Comparison of ENCODE assay signal across 28 cellular contexts in the genomic region with DNA sequence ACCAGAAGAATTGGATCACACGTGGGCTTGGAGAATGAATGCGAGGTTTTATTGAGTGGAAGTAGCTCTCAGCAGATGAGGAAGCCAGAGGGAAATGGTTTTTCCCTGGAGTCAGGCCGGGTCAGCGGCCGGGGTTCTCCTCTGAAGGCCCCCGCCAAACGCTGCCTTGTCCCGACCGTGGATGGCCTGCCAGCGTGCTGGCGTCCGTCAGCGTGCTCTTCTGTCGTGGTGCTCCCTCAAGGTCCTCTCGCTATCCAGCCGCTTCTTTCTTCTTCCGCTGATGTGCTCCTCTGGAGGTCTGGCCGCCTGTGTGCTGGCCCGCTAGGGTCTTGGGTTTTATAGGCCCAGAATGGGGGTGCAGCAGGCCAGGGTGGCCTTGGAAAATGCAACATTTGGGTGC.
"Had no signal": no experiment of that assay in that cellular context is flagged by ENCODE, and none has a peak within 500 bp of the region (broad histone marks: within the 10 kb centered on the region; RNA-seq: fewer than 3 reads in every experiment).

No MANE protein-coding gene starts in this region.

- H3K27ac Mint-ChIP-seq: dendritic cell treated with granulocyte-macrophage colony-stimulating factor and Interleukin-4, amounts not matched to agents 40 ng/mL and 50 ng/mL, for 4 days; endodermal cell; naive thymus-derived CD8-positive, alpha-beta T cell; nephron progenitor cell; stimulated activated memory B cell treated with anti-CD40 and anti-IgM and Interleukin-4, amounts not matched to agents 10 μg/mL and 1 μg/mL and 100 μg/mL, for 72 hours had no signal

- H3K27me3 ChIP-seq: gastrocnemius medialis, left lung, ovary, spleen, tibial nerve, upper lobe of left lung, uterus had no signal

- H3K36me3 ChIP-seq: gastrocnemius medialis, left lung, ovary, spleen, thoracic aorta, tibial nerve, upper lobe of left lung, uterus had no signal

- H3K9me3 ChIP-seq: gastrocnemius medialis, left lung, ovary, psoas muscle, thoracic aorta, tibial nerve, uterus had no signal

- H3K36me3 Mint-ChIP-seq: naive thymus-derived CD8-positive, alpha-beta T cell; stimulated activated memory B cell treated with anti-CD40 and anti-IgM and Interleukin-4, amounts not matched to agents 10 μg/mL and 1 μg/mL and 100 μg/mL, for 72 hours had no signal

- ATAC-seq: esophagus mucosa; gastrocnemius medialis; left cardiac atrium; left lung; naive thymus-derived CD8-positive, alpha-beta T cell; psoas muscle; right cardiac atrium; stimulated activated memory B cell treated with anti-CD40 and anti-IgM and Interleukin-4, amounts not matched to agents 10 μg/mL and 1 μg/mL and 100 μg/mL, for 72 hours; stimulated activated naive CD8-positive, alpha-beta T cell treated with anti-CD3 and anti-CD28 coated beads, Interleukin-15, Interleukin-2, amounts not matched to agents 100 U/mL and 50 U/mL, for 24 hours had no signal

- H3K4me3 Mint-ChIP-seq: dendritic cell treated with granulocyte-macrophage colony-stimulating factor and Interleukin-4, amounts not matched to agents 40 ng/mL and 50 ng/mL, for 4 days; endodermal cell; naive thymus-derived CD8-positive, alpha-beta T cell; nephron progenitor cell; stimulated activated memory B cell treated with anti-CD40 and anti-IgM and Interleukin-4, amounts not matched to agents 10 μg/mL and 1 μg/mL and 100 μg/mL, for 72 hours had no signal

- H3K27me3 Mint-ChIP-seq: dendritic cell treated with granulocyte-macrophage colony-stimulating factor and Interleukin-4, amounts not matched to agents 40 ng/mL and 50 ng/mL, for 4 days; naive thymus-derived CD8-positive, alpha-beta T cell; stimulated activated memory B cell treated with anti-CD40 and anti-IgM and Interleukin-4, amounts not matched to agents 10 μg/mL and 1 μg/mL and 100 μg/mL, for 72 hours had no signal

- H3K9me3 Mint-ChIP-seq: dendritic cell treated with granulocyte-macrophage colony-stimulating factor and Interleukin-4, amounts not matched to agents 40 ng/mL and 50 ng/mL, for 4 days; endodermal cell; nephron progenitor cell had no signal

- H3K27ac ChIP-seq: epithelial cell of prostate, gastrocnemius medialis, left lung, ovary, psoas muscle, skin epidermis, spleen, thoracic aorta, tibial nerve, upper lobe of left lung, uterus had no signal

- H3K4me3 ChIP-seq: gastrocnemius medialis, left lung, ovary, psoas muscle, skin epidermis, spleen, thoracic aorta, tibial nerve, upper lobe of left lung, uterus had no signal

- H3K4me1 Mint-ChIP-seq: endodermal cell; naive thymus-derived CD8-positive, alpha-beta T cell; nephron progenitor cell; stimulated activated memory B cell treated with anti-CD40 and anti-IgM and Interleukin-4, amounts not matched to agents 10 μg/mL and 1 μg/mL and 100 μg/mL, for 72 hours had no signal

- H3K4me1 ChIP-seq: gastrocnemius medialis, left lung, psoas muscle, spleen, tibial nerve, upper lobe of left lung, uterus had no signal

- FAIRE-seq: colon had no signal

- DNase-seq: effector CD8-positive, alpha-beta T cell; endodermal cell; foreskin fibroblast; gastrocnemius medialis; head of caudate nucleus; left cardiac atrium; left lung; mesendoderm; naive thymus-derived CD8-positive, alpha-beta T cell; nephron progenitor cell; occipital lobe; ovary; psoas muscle; spleen; stimulated activated CD4-positive, alpha-beta T cell treated with anti-CD3 and anti-CD28 coated beads, Interleukin-4, amount 100 ng/mL, for 4 hours; stimulated activated naive CD8-positive, alpha-beta T cell treated with anti-CD3 and anti-CD28 coated beads, Interleukin-15, Interleukin-2, amounts not matched to agents 100 U/mL and 50 U/mL, for 24 hours; substantia nigra; uterus had no signal
